ENCODE assay signal across 8 cellular contexts in genomic region chr5:116947691-116948528, GRCh38.
DNase-seq lines count a peak whose midpoint lies in the region; ATAC-seq and TF ChIP-seq lines count a peak whose summit lies in the region.

No MANE protein-coding gene starts in this region.

- intact Hi-C loops in activated T-helper 1 cell treated with anti-CD3 and anti-CD28 coated beads, Interleukin-12 subunit alpha, Interleukin-12 subunit beta, Interleukin-2, Interleukin-4 antibody, amounts not matched to agents 30 ng/mL and 10 ng/mL and 1 ng/mL, durations not matched to agents 14 hours and 24 hours and 36 hours (cut with micrococcal nuclease) = loop anchor here (1.0 to 5.0 kb wide), 2 partner anchors 391 to 810 kb away; no protein-coding TSS in a partner anchor
- intact Hi-C loops in Right ventricle myocardium inferior (cut with DNase I) = loop anchor here (1.0 to 10.0 kb wide), 4 partner anchors 156 to 813 kb away; no protein-coding TSS in a partner anchor
- intact Hi-C loops in sciatic nerve (cut with DNase I) = no loop called here

- ATAC-seq in GM21528 (IDR thresholded peaks at IDR 0.05; ENCODE audit: low FRiP score, unreplicated experiment) = peak; percentile 99
- peak; percentile 63 for ATAC-seq in Right ventricle myocardium inferior
- ATAC-seq in sciatic nerve = peak; percentile 49

- H3K27me3 Mint-ChIP-seq in activated T-helper 1 cell treated with anti-CD3 and anti-CD28 coated beads, Interleukin-12 subunit alpha, Interleukin-12 subunit beta, Interleukin-2, Interleukin-4 antibody, amounts not matched to agents 30 ng/mL and 10 ng/mL and 1 ng/mL, durations not matched to agents 14 hours and 24 hours and 36 hours (ENCODE audit: insufficient read depth) = no peaks in the 10 kb centered on the region

- DNase-seq in ELF-1 (ENCODE audit: low read depth, low spot score) (peak; percentile 98), HT-29 (ENCODE audit: low spot score) (peak; percentile 79), Right ventricle myocardium inferior (ENCODE audit: missing footprints) (peak; percentile 67), sciatic nerve (ENCODE audit: low spot score) (peak; percentile 67), NCI-H1048 (lab: John Stamatoyannopoulos, UW) (no peak)
- DNase-seq in activated T-helper 1 cell treated with anti-CD3 and anti-CD28 coated beads, Interleukin-12 subunit alpha, Interleukin-12 subunit beta, Interleukin-2, Interleukin-4 antibody, amounts not matched to agents 30 ng/mL and 10 ng/mL and 1 ng/mL, durations not matched to agents 14 hours and 24 hours and 36 hours (ENCODE audit: low spot score) = peak; percentile 38

- no peaks in the 10 kb centered on the region for H3K4me1 Mint-ChIP-seq in activated T-helper 1 cell treated with anti-CD3 and anti-CD28 coated beads, Interleukin-12 subunit alpha, Interleukin-12 subunit beta, Interleukin-2, Interleukin-4 antibody, amounts not matched to agents 30 ng/mL and 10 ng/mL and 1 ng/mL, durations not matched to agents 14 hours and 24 hours and 36 hours (ENCODE audit: low read depth)

- no peak overlapping the region for H3K4me3 Mint-ChIP-seq in activated T-helper 1 cell treated with anti-CD3 and anti-CD28 coated beads, Interleukin-12 subunit alpha, Interleukin-12 subunit beta, Interleukin-2, Interleukin-4 antibody, amounts not matched to agents 30 ng/mL and 10 ng/mL and 1 ng/mL, durations not matched to agents 14 hours and 24 hours and 36 hours

- no peaks in the 10 kb centered on the region for H3K9me3 Mint-ChIP-seq in activated T-helper 1 cell treated with anti-CD3 and anti-CD28 coated beads, Interleukin-12 subunit alpha, Interleukin-12 subunit beta, Interleukin-2, Interleukin-4 antibody, amounts not matched to agents 30 ng/mL and 10 ng/mL and 1 ng/mL, durations not matched to agents 14 hours and 24 hours and 36 hours

- no peaks in the 10 kb centered on the region for H3K36me3 Mint-ChIP-seq in activated T-helper 1 cell treated with anti-CD3 and anti-CD28 coated beads, Interleukin-12 subunit alpha, Interleukin-12 subunit beta, Interleukin-2, Interleukin-4 antibody, amounts not matched to agents 30 ng/mL and 10 ng/mL and 1 ng/mL, durations not matched to agents 14 hours and 24 hours and 36 hours (ENCODE audit: low read depth)

- no peak overlapping the region for H3K27ac Mint-ChIP-seq in activated T-helper 1 cell treated with anti-CD3 and anti-CD28 coated beads, Interleukin-12 subunit alpha, Interleukin-12 subunit beta, Interleukin-2, Interleukin-4 antibody, amounts not matched to agents 30 ng/mL and 10 ng/mL and 1 ng/mL, durations not matched to agents 14 hours and 24 hours and 36 hours

TF ChIP-seq in PFSK-1, 5 proteins besides CTCF, POLR2A, EP300 and RAD21:
- TF ChIP-seq FOXP2 (optimal IDR thresholded peaks at IDR 0.05; ENCODE audit: borderline replicate concordance, extremely low read depth, extremely low read length, insufficient read depth) (peak; percentile 23), TAF1 (IDR thresholded peaks at IDR 0.05; ENCODE audit: borderline replicate concordance, insufficient read depth, low read length) (no peak)
TF ChIP-seq in PFSK-1: peak in this region for 1.

Comparison
In these comparisons a context has a peak if more than half of its experiments do, and no peak if none do; other contexts are left out.
1. ATAC-seq: peak in every context shown above with its lines; median percentile 99 in GM21528; 63 in Right ventricle myocardium inferior; 49 in sciatic nerve.